ENCODE assay signal across 25 cellular contexts in the genomic region with DNA sequence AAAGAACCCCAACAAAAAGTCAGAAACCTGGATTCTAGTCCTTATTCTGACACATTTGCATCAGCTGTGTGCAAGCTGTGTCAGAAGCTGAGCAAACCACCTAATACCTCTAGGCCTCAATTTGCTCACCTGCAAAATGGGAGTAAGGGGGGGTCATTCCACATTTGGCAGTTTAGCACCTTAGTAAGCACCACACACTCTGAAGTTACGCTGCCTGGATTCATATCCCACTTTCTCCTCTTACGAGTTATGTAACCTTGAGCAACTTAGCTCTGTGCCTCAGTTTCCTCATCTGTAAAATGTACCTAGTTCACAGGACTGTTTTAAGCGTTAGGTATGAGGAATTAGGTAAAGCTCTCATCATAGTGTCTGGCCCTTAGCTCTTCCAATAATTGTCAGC.
"Had no signal": no experiment of that assay in that cellular context is flagged by ENCODE, and none has a peak within 500 bp of the region (broad histone marks: within the 10 kb centered on the region; RNA-seq: fewer than 3 reads in every experiment).

No MANE protein-coding gene starts in this region.

- H3K9me3 ChIP-seq: adrenal gland, ascending aorta, esophagus squamous epithelium, gastrocnemius medialis, lower lobe of right lung, tibial artery had no signal

- H3K4me3 Mint-ChIP-seq: activated T-cell treated with anti-CD3 and anti-CD28 coated beads, Interleukin-2, amount 50 U/mL, for 24 hours; activated T-helper 17 cell treated with anti-CD3 and anti-CD28 coated beads, Interleukin-2, amount 50 U/mL, for 72 hours; central memory CD8-positive, alpha-beta T cell; mesothelial cell of epicardium; naive thymus-derived CD8-positive, alpha-beta T cell had no signal

- H3K4me3 ChIP-seq: adrenal gland, ascending aorta, esophagus squamous epithelium, gastrocnemius medialis, lower lobe of right lung, tibial artery had no signal

- H3K4me1 Mint-ChIP-seq: activated T-helper 17 cell treated with anti-CD3 and anti-CD28 coated beads, Interleukin-2, amount 50 U/mL, for 72 hours; central memory CD8-positive, alpha-beta T cell; naive thymus-derived CD8-positive, alpha-beta T cell had no signal

- H3K27me3 ChIP-seq: adrenal gland, ascending aorta, esophagus squamous epithelium, gastrocnemius medialis, tibial artery had no signal

- H3K9me3 Mint-ChIP-seq: activated naive CD4-positive, alpha-beta T cell treated with anti-CD3 and anti-CD28 coated beads, Interleukin-2, amount 50 U/mL, for 72 hours; activated T-cell treated with anti-CD3 and anti-CD28 coated beads, Interleukin-2, amount 50 U/mL, for 24 hours; activated T-helper 17 cell treated with anti-CD3 and anti-CD28 coated beads, Interleukin-2, amount 50 U/mL, for 72 hours; central memory CD8-positive, alpha-beta T cell; mesothelial cell of epicardium; naive thymus-derived CD8-positive, alpha-beta T cell had no signal

- H3K27ac Mint-ChIP-seq: activated naive CD4-positive, alpha-beta T cell treated with anti-CD3 and anti-CD28 coated beads, Interleukin-2, amount 50 U/mL, for 72 hours; activated T-cell treated with anti-CD3 and anti-CD28 coated beads, Interleukin-2, amount 50 U/mL, for 24 hours; activated T-helper 17 cell treated with anti-CD3 and anti-CD28 coated beads, Interleukin-2, amount 50 U/mL, for 72 hours; naive thymus-derived CD8-positive, alpha-beta T cell had no signal

- H3K27ac ChIP-seq: ascending aorta, gastrocnemius medialis, lower lobe of right lung, parathyroid adenoma, tibial artery, WERI-Rb-1 had no signal

- H3K27me3 Mint-ChIP-seq: activated T-cell treated with anti-CD3 and anti-CD28 coated beads, Interleukin-2, amount 50 U/mL, for 24 hours; activated T-helper 17 cell treated with anti-CD3 and anti-CD28 coated beads, Interleukin-2, amount 50 U/mL, for 72 hours; central memory CD8-positive, alpha-beta T cell; naive thymus-derived CD8-positive, alpha-beta T cell had no signal

- H3K36me3 Mint-ChIP-seq: activated naive CD4-positive, alpha-beta T cell treated with anti-CD3 and anti-CD28 coated beads, Interleukin-2, amount 50 U/mL, for 72 hours; naive thymus-derived CD8-positive, alpha-beta T cell had no signal

- H3K9ac ChIP-seq: parathyroid adenoma had no signal

- FAIRE-seq: colon, TTC549 had no signal

- H2AFZ ChIP-seq: parathyroid adenoma had no signal

- H3K36me3 ChIP-seq: adrenal gland, esophagus squamous epithelium, gastrocnemius medialis, lower lobe of right lung, tibial artery had no signal

- DNase-seq: activated CD4-positive, alpha-beta T cell treated with anti-CD3 and anti-CD28 coated beads, Interleukin-2, amount 50 U/mL, for 1 hour; activated CD4-positive, CD25-positive, alpha-beta regulatory T cell treated with anti-CD3 and anti-CD28 coated beads, Interleukin-2, amount 50 U/mL, for 72 hours; activated CD8-positive, alpha-beta memory T cell treated with anti-CD3 and anti-CD28 coated beads for 24 hours; activated CD8-positive, alpha-beta memory T cell treated with anti-CD3 and anti-CD28 coated beads, Interleukin-2, amount 50 U/mL, for 4 hours; activated T-cell treated with anti-CD3 and anti-CD28 coated beads, Interleukin-2, amount 50 U/mL, for 24 hours; adrenal gland; esophagus squamous epithelium; gastrocnemius medialis; lower lobe of right lung; naive thymus-derived CD8-positive, alpha-beta T cell; right cardiac atrium; stimulated activated CD4-positive, alpha-beta T cell treated with anti-CD3 and anti-CD28 coated beads, Interleukin-12 subunit alpha, Interleukin-12 subunit beta, amount 100 ng/mL, for 4 hours; stimulated activated CD4-positive, alpha-beta T cell treated with anti-CD3 and anti-CD28 coated beads, Interleukin-4, amount 100 ng/mL, for 4 hours; stimulated activated naive CD8-positive, alpha-beta T cell treated with anti-CD3 and anti-CD28 coated beads, Interleukin-15, Interleukin-2, amounts not matched to agents 100 U/mL and 50 U/mL, for 24 hours; T-helper 1 cell; tibial artery; WERI-Rb-1 had no signal

- ATAC-seq: activated naive CD4-positive, alpha-beta T cell treated with anti-CD3 and anti-CD28 coated beads, Interleukin-2, amount 50 U/mL, for 72 hours; activated T-helper 17 cell treated with anti-CD3 and anti-CD28 coated beads, Interleukin-2, amount 50 U/mL, for 72 hours; gastrocnemius medialis; lower lobe of right lung; naive thymus-derived CD8-positive, alpha-beta T cell; stimulated activated naive CD8-positive, alpha-beta T cell treated with anti-CD3 and anti-CD28 coated beads, Interleukin-15, Interleukin-2, amounts not matched to agents 100 U/mL and 50 U/mL, for 24 hours had no signal
